In the genomic region with DNA sequence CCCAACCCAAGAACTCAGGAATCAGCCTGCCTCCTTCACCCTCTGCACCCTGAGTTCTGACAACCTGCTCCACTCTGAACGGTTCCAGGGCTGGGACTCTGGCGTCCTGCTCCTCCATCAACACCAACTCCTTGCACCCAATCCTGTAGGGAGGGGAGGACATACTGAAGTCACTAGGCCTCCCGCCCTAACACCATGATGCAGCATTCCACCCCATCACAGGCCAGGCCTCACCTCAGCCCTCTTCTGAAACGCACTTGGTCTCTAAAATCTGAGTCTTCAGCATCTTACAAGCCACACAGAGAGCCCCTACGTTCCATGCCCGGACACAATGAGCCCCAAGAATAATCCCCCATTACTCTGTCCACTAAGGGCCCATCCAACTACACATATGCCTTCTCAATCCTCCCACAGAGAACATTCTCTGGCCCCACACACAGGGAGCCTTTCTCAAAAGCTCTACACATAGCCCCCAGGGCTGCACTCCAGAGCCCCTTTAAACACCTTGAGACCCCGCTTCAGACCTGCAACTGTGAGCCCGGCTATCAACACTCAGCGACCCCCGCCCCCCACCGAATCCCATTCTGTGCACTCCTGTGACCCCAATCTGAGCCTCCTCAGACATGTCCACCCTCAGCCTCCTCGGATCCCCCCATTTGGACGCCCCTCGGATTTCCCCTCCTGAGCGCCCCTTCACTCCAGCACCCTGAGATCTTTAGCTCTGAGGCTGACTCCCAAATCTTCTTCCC, we compare ENCODE assay signal across 8 cellular contexts. TPM values are rescaled to one million over a fixed set of nuclear protein-coding genes. Genes with fewer than 3 reads are reported as not detected.
DNase-seq lines count a peak whose midpoint lies in the region; ATAC-seq and TF ChIP-seq lines count a peak whose summit lies in the region.

No MANE protein-coding gene starts in this region.

- H3K4me1 Mint-ChIP-seq in CD4-positive, alpha-beta memory T cell = peaks cover 28 to 55% (median 33%) of the 10 kb centered on the region in 4 donors
- peaks cover 26% of the 10 kb centered on the region for H3K4me1 Mint-ChIP-seq in endodermal cell

- H3K27me3 Mint-ChIP-seq in CD4-positive, alpha-beta memory T cell = no peaks in the 10 kb centered on the region
- peaks cover 4% of the 10 kb centered on the region for H3K27me3 Mint-ChIP-seq in endodermal cell (ENCODE audit: insufficient read depth)

- no peaks in the 10 kb centered on the region for H3K27me3 ChIP-seq in CD4-positive, alpha-beta memory T cell (ENCODE audit: insufficient read depth, low read length)
- peaks cover 4% of the 10 kb centered on the region; the same call in 1 of the 2 replicates for H3K27me3 ChIP-seq in OCI-LY1 (ENCODE audit: insufficient read depth, low read length)
- no peaks in the 10 kb centered on the region for H3K27me3 ChIP-seq in endodermal cell (ENCODE audit: control insufficient read depth, insufficient read depth, low read length, poor library complexity, severe bottlenecking)
- H3K27me3 ChIP-seq in osteoblast (ENCODE audit: insufficient read depth, low read length) = no peaks in the 10 kb centered on the region

- no peak for DNase-seq in CD4-positive, alpha-beta memory T cell
- DNase-seq in endodermal cell (no peak), osteoblast (ENCODE audit: insufficient read length, low spot score, missing footprints) (peak; percentile 91), omental fat pad (ENCODE audit: low spot score) (no peak), NCI-H510A (lab: John Stamatoyannopoulos, UW) (no peak)

- peak overlapping the region; percentile 92 for H3K4me3 ChIP-seq in CD4-positive, alpha-beta memory T cell (ENCODE audit: low read length in 2 of 2)
- H3K4me3 ChIP-seq in OCI-LY1 (ENCODE audit: low read depth, low read length, poor library complexity, severe bottlenecking) (peak overlapping the region; percentile 71), endodermal cell (ENCODE audit: low read length) (peak overlapping the region; percentile 97), osteoblast (ENCODE audit: insufficient read depth, low read length) (peak overlapping the region; percentile 97)

- H3K9me3 ChIP-seq in CD4-positive, alpha-beta memory T cell (ENCODE audit: control insufficient read depth in 1 of 2, low read length in 2 of 2) = no peaks in the 10 kb centered on the region
- H3K9me3 ChIP-seq in OCI-LY1 (ENCODE audit: low read length) = no peaks in the 10 kb centered on the region
- H3K9me3 ChIP-seq in endodermal cell (ENCODE audit: control insufficient read depth, low read length) = no peaks in the 10 kb centered on the region
- H3K9me3 ChIP-seq in osteoblast (ENCODE audit: low read depth, low read length) = no peaks in the 10 kb centered on the region

- peaks cover 0 to 6% of the 10 kb centered on the region in 2 donors for H3K36me3 Mint-ChIP-seq in CD4-positive, alpha-beta memory T cell
- peaks cover 10% of the 10 kb centered on the region for H3K36me3 Mint-ChIP-seq in endodermal cell (ENCODE audit: low read depth)

- no peaks in the 10 kb centered on the region for H3K9me2 ChIP-seq in OCI-LY1 (ENCODE audit: low read depth, low read length)

- POLR2A ChIA-PET in CD4-positive, alpha-beta memory T cell (lab: Charles Lee; ENCODE audit: partially characterized antibody) = interaction anchor here (0.6 to 2.0 kb wide), 14 partner anchors 10 to 201 kb away, joined by 3 to 20 read pairs (median 6); partner anchors contain the start of genes POLR2I, SDHAF1, TBCB and THAP8

- H4K20me1 ChIP-seq in OCI-LY1 (ENCODE audit: insufficient read depth, low read length) (no peaks in the 10 kb centered on the region), osteoblast (ENCODE audit: insufficient read depth, low read length) (no peaks in the 10 kb centered on the region)

- H3K36me3 ChIP-seq in CD4-positive, alpha-beta memory T cell (ENCODE audit: insufficient read depth, low read length) = no peaks in the 10 kb centered on the region
- H3K36me3 ChIP-seq in OCI-LY1 (ENCODE audit: insufficient read depth, low read length) = no peaks in the 10 kb centered on the region; the same call in 1 of the 2 replicates
- no peaks in the 10 kb centered on the region for H3K36me3 ChIP-seq in endodermal cell (ENCODE audit: control insufficient read depth, insufficient read depth, low read length)
- H3K36me3 ChIP-seq in osteoblast (ENCODE audit: insufficient read depth, low read length) = peaks cover 27% of the 10 kb centered on the region

- 31 to 32% methylated on average over 12 to 15 of the region's 15 CpGs for WGBS in endodermal cell (ENCODE audit: insufficient coverage in 1 of 2, insufficient read length in 1 of 2), 2 experiments

- no peak for ATAC-seq in omental fat pad (ENCODE audit: low FRiP score)
- no peak for ATAC-seq in GM21515 (IDR thresholded peaks at IDR 0.05; ENCODE audit: unreplicated experiment)
- no peak for ATAC-seq in GM21576 (IDR thresholded peaks at IDR 0.05; ENCODE audit: unreplicated experiment)

- H3K9me3 Mint-ChIP-seq in CD4-positive, alpha-beta memory T cell = no peaks in the 10 kb centered on the region
- no peaks in the 10 kb centered on the region for H3K9me3 Mint-ChIP-seq in endodermal cell

- peak overlapping the region; percentile 85 to 99 (median 98) for H3K27ac Mint-ChIP-seq in CD4-positive, alpha-beta memory T cell
- peak overlapping the region; percentile 96 for H3K27ac Mint-ChIP-seq in endodermal cell

- peak overlapping the region; percentile 74 for H3K9ac ChIP-seq in OCI-LY1 (ENCODE audit: low read length)
- H3K9ac ChIP-seq in endodermal cell (ENCODE audit: extremely low read depth, low read length, poor library complexity, severe bottlenecking) = peak overlapping the region; percentile 69

- H3K27ac ChIP-seq in CD4-positive, alpha-beta memory T cell (ENCODE audit: low read depth, low read length) = peak overlapping the region; percentile 74
- no peak overlapping the region for H3K27ac ChIP-seq in OCI-LY1 (ENCODE audit: low read depth, low read length, poor library complexity, severe bottlenecking)
- H3K27ac ChIP-seq in endodermal cell (ENCODE audit: low read depth, low read length) = no peak overlapping the region
- peak overlapping the region; percentile 90 for H3K27ac ChIP-seq in osteoblast (ENCODE audit: low read depth, low read length)

- H2AFZ ChIP-seq in OCI-LY1 (ENCODE audit: low read length) (no peak overlapping the region), osteoblast (ENCODE audit: low read length) (peak overlapping the region; percentile 93)

- no peak for TF ChIP-seq CTCF in OCI-LY1 (IDR thresholded peaks at IDR 0.05; ENCODE audit: low read length)
- no peak for TF ChIP-seq CTCF in endodermal cell (conservative IDR thresholded peaks at IDR 0.05)
- TF ChIP-seq CTCF in osteoblast (IDR thresholded peaks at IDR 0.05; ENCODE audit: extremely low read depth, low read depth, low read length) = no peak
- no peak for TF ChIP-seq CTCF in omental fat pad (IDR thresholded peaks at IDR 0.05)

- H3F3A ChIP-seq in OCI-LY1 (ENCODE audit: insufficient read depth, low read length) = no peaks in the 10 kb centered on the region

- CTCF ChIA-PET in CD4-positive, alpha-beta memory T cell (lab: Charles Lee; ENCODE audit: partially characterized antibody) = interaction anchor here (1.0 to 1.7 kb wide), 5 partner anchors 18 to 55 kb away, joined by 4 to 6 read pairs (median 4); partner anchors contain the start of gene THAP8

- H3K4me3 Mint-ChIP-seq in CD4-positive, alpha-beta memory T cell = peak overlapping the region; percentile 94 to 99 (median 94)
- H3K4me3 Mint-ChIP-seq in endodermal cell = peak overlapping the region; percentile 96

- intact Hi-C loops in CD4-positive, alpha-beta memory T cell (cut with micrococcal nuclease) = loop anchor here (1.0 kb wide), 4 partner anchors 18 to 102 kb away; partner anchors contain the start of genes SDHAF1, TBCB, THAP8 and WDR62

- H3K4me2 ChIP-seq in OCI-LY1 (ENCODE audit: low read length) = peak overlapping the region; percentile 73
- H3K4me2 ChIP-seq in osteoblast (ENCODE audit: insufficient read depth, low read length) = peak overlapping the region; percentile 95

- H3K79me2 ChIP-seq in OCI-LY1 (ENCODE audit: insufficient read depth, low read length) (no peaks in the 10 kb centered on the region), osteoblast (ENCODE audit: insufficient read depth, low read length) (peaks cover 14% of the 10 kb centered on the region)

- peaks cover 36% of the 10 kb centered on the region for H3K4me1 ChIP-seq in CD4-positive, alpha-beta memory T cell (ENCODE audit: insufficient read depth, low read length)
- H3K4me1 ChIP-seq in OCI-LY1 (ENCODE audit: insufficient read depth, low read length, severe bottlenecking) = peaks cover 31% of the 10 kb centered on the region
- no peaks in the 10 kb centered on the region for H3K4me1 ChIP-seq in endodermal cell (ENCODE audit: control insufficient read depth, insufficient read depth, low read length)
- peaks cover 22% of the 10 kb centered on the region for H3K4me1 ChIP-seq in osteoblast (ENCODE audit: insufficient read depth, low read length)

RNA-seq across cellular contexts. Expression of gene ALKBH6, which starts 0.6 kb away (rescaled TPM):
- 10 to 100 TPM; 50.9 to 51.0 TPM for total RNA-seq in CD4-positive, alpha-beta memory T cell
- polyA plus RNA-seq in CD4-positive, alpha-beta memory T cell = 10 to 100 TPM; 20.8 to 21.0 TPM
- total RNA-seq in endodermal cell (10 to 100 TPM; 36.3 to 38.7 TPM), osteoblast (8.3 and 12.3 TPM in 2 replicates), omental fat pad (10 to 100 TPM; 13.6 to 21.8 (median 16.1) TPM)
- polyA plus RNA-seq in endodermal cell (2013, experiment 1 of 2) = 21.2 TPM
- 20.8 TPM for polyA plus RNA-seq in endodermal cell (2013, experiment 2 of 2)

RNA-seq across cellular contexts. Expression of gene SYNE4, which starts 4.8 kb away (rescaled TPM):
- 1 to 10 TPM; 4.8 to 5.0 TPM for total RNA-seq in CD4-positive, alpha-beta memory T cell
- polyA plus RNA-seq in CD4-positive, alpha-beta memory T cell = under 1 TPM in 1 of 2 donors, not detected in 1; 0.25 TPM
- total RNA-seq in endodermal cell (10 to 100 TPM; 17.1 to 19.3 TPM), osteoblast (under 0.01 TPM in 1 of 2 replicates, not detected in the other), omental fat pad (under 1 TPM in 3 of 4 donors, not detected in 1; 0.28 to 0.79 (median 0.50) TPM)
- polyA plus RNA-seq in endodermal cell (2013, experiment 1 of 2) = 3.4 TPM
- polyA plus RNA-seq in endodermal cell (2013, experiment 2 of 2) = 3.6 TPM

RNA-seq across cellular contexts. Expression of gene SDHAF1, which starts 18.5 kb away (rescaled TPM):
- total RNA-seq in CD4-positive, alpha-beta memory T cell = 10 to 100 TPM; 25.7 to 25.8 TPM
- polyA plus RNA-seq in CD4-positive, alpha-beta memory T cell = 10 to 100 TPM; 21.9 to 41.3 TPM
- total RNA-seq in endodermal cell (10 to 100 TPM; 12.9 to 14.1 TPM), osteoblast (15.3 and 21.0 TPM in 2 replicates), omental fat pad (10 to 100 TPM; 19.0 to 53.8 (median 32.2) TPM)
- 13.2 TPM for polyA plus RNA-seq in endodermal cell (2013, experiment 1 of 2)
- polyA plus RNA-seq in endodermal cell (2013, experiment 2 of 2) = 11.5 TPM

RNA-seq across cellular contexts. Expression of gene CLIP3, which starts 19.2 kb away (rescaled TPM):
- total RNA-seq in CD4-positive, alpha-beta memory T cell = 1 to 10 TPM; 2.4 TPM
- polyA plus RNA-seq in CD4-positive, alpha-beta memory T cell = 1 to 10 TPM in 1 of 2 donors, under 1 TPM in 1; 0.37 to 1.5 TPM
- total RNA-seq in endodermal cell (10 to 100 TPM; 12.6 to 19.7 TPM), osteoblast (13.4 and 21.2 TPM in 2 replicates), omental fat pad (10 to 100 TPM in 1 of 4 donors, 1 to 10 TPM in 3; 3.3 to 11.9 (median 8.1) TPM)
- polyA plus RNA-seq in endodermal cell (2013, experiment 1 of 2) = 66.8 TPM
- polyA plus RNA-seq in endodermal cell (2013, experiment 2 of 2) = 54.8 TPM

RNA-seq across cellular contexts. Expression of gene THAP8, which starts 40.6 kb away (rescaled TPM):
- total RNA-seq in CD4-positive, alpha-beta memory T cell = 1 to 10 TPM; 5.1 to 7.0 TPM
- 1 to 10 TPM; 4.0 to 8.6 TPM for polyA plus RNA-seq in CD4-positive, alpha-beta memory T cell
- total RNA-seq in endodermal cell (1 to 10 TPM; 6.7 to 8.9 TPM), osteoblast (3.2 and 5.1 TPM in 2 replicates), omental fat pad (10 to 100 TPM in 2 of 4 donors, 1 to 10 TPM in 2; 2.0 to 10.4 (median 7.6) TPM)
- 10.2 TPM for polyA plus RNA-seq in endodermal cell (2013, experiment 1 of 2)
- 10.3 TPM for polyA plus RNA-seq in endodermal cell (2013, experiment 2 of 2)

Comparison
In these comparisons a context has a peak if more than half of its experiments do, and no peak if none do; other contexts are left out.
1. H3K27ac ChIP-seq: peak in CD4-positive, alpha-beta memory T cell (single experiment) and osteoblast (single experiment); none in OCI-LY1 (single experiment) and endodermal cell (single experiment).
2. Peak in every context shown above with its lines, with median percentiles within 50 percentile points of each other: H3K4me3 ChIP-seq.